In genomic region chr1:1020000-1020404, GRCh38 we compare ENCODE assay signal across 8 cellular contexts. TPM values are rescaled to one million over a fixed set of nuclear protein-coding genes. Genes with fewer than 3 reads are reported as not detected.
DNase-seq lines count a peak whose midpoint lies in the region; ATAC-seq and TF ChIP-seq lines count a peak whose summit lies in the region.

Gene AGRN, plus strand, starts transcription at chr1:1020120. Its CDS starts 53 bp downstream, at chr1:1020173.

- intact Hi-C loops in spleen (cut with DNase I; ENCODE audit: low total_unique reads) = no loop called here

- H3K27me3 ChIP-seq in HUES48 (ENCODE audit: control insufficient read depth, insufficient read depth, low read length) (no peaks in the 10 kb centered on the region; the same call in 1 of the 2 replicates), spleen (replicated peaks in 1 of 7) (peaks cover 0 to 37% (median 15%) of the 10 kb centered on the region in 7 donors)

- no peak for TF ChIP-seq CTCF in spleen (IDR thresholded peaks at IDR 0.05 in 8 of 11, conservative IDR thresholded peaks at IDR 0.05 in 3 of 11)

- no peaks in the 10 kb centered on the region for H3K9me3 ChIP-seq in HUES48 (ENCODE audit: control insufficient read depth, insufficient read depth, low read length)
- no peaks in the 10 kb centered on the region for H3K9me3 ChIP-seq in spleen

- H3K36me3 ChIP-seq in HUES48 (ENCODE audit: control insufficient read depth, insufficient read depth, low read length) (peaks cover 4% of the 10 kb centered on the region; the same call in 1 of the 2 replicates), spleen (no peaks in the 10 kb centered on the region)

- H3K9ac ChIP-seq in HUES48 (ENCODE audit: low read depth, low read length) = peak within 1 kb of the TSS; percentile 51; the same call in 1 of the 2 replicates

- DNase-seq in Daoy (ENCODE audit: low read depth) (peak; percentile 67), astrocyte of the hippocampus (ENCODE audit: low read depth, low spot score) (peak; percentile 73), iPS-NIHi11 (ENCODE audit: low spot score) (peak; percentile 73), spleen (peak; percentile 89), AG08396 (ENCODE audit: low spot score) (no peak), NOMO-1 treated with DMSO at 0.1 percent for 48 hours (lab: John Stamatoyannopoulos, UW; ENCODE audit: unreplicated experiment) (no peak)

- H3K4me1 ChIP-seq in HUES48 (ENCODE audit: control insufficient read depth, insufficient read depth, low read length) (peaks cover 35% of the 10 kb centered on the region), spleen (peaks cover 13 to 66% (median 33%) of the 10 kb centered on the region in 6 donors)

- H3K4me3 ChIP-seq in HUES48 (ENCODE audit: low read depth, low read length) (peak within 1 kb of the TSS; percentile 72), spleen (peak within 1 kb of the TSS; percentile 51 to 92 (median 78))

- peak; percentile 29 for ATAC-seq in GM21390 (IDR thresholded peaks at IDR 0.05; ENCODE audit: unreplicated experiment)

- WGBS in spleen, 5 donors = 0 to 2% (median 0%) methylated on average over 10 to 52 of the region's 58 CpGs

- no peak for TF ChIP-seq POLR2A in spleen (IDR thresholded peaks at IDR 0.05)

- H3K27ac ChIP-seq in HUES48 (ENCODE audit: low read depth, low read length) (peak within 1 kb of the TSS; percentile 91), spleen (peak within 1 kb of the TSS; percentile 57 to 93 (median 88))

RNA-seq across cellular contexts. Expression of gene AGRN, which starts in this region (rescaled TPM):
- 66.6 and 72.0 TPM in 2 replicates for total RNA-seq in Daoy (2014; rRNA removed; shearing (Covaris generic))
- 10 to 100 TPM; 10.6 to 27.2 (median 16.9) TPM for total RNA-seq in spleen
- polyA plus RNA-seq in spleen = 10 to 100 TPM in 1 of 3 donors, 1 to 10 TPM in 2; 4.6 to 16.3 (median 5.6) TPM

Comparison
In these comparisons a context has a peak if more than half of its experiments do, and no peak if none do; other contexts are left out.
1. DNase-seq: peak in Daoy (single experiment), astrocyte of the hippocampus (single experiment), iPS-NIHi11 (single experiment) and spleen (single experiment); none in AG08396 (single experiment) and NOMO-1 treated with DMSO at 0.1 percent for 48 hours (single experiment).